ENCODE assay signal across 8 cellular contexts in genomic region chr7:102236592-102237287, GRCh38. TPM values are rescaled to one million over a fixed set of nuclear protein-coding genes. Genes with fewer than 3 reads are reported as not detected.
A peak's percentile ranks its signal among the peaks of the same experiment; 100 is the strongest.
DNase-seq lines count a peak whose midpoint lies in the region; ATAC-seq and TF ChIP-seq lines count a peak whose summit lies in the region.

No MANE protein-coding gene starts in this region.

- TF ChIP-seq POLR2A in erythroblast (IDR thresholded peaks at IDR 0.05; ENCODE audit: low read length), result no peak
- no peak for TF ChIP-seq POLR2A in testis (IDR thresholded peaks at IDR 0.05)

- ATAC-seq in activated CD8-positive, alpha-beta T cell treated with anti-CD3 and anti-CD28 coated beads, Interleukin-2, amount 10 ng/mL, durations not matched to agents 7 days and 5 days, result peak; percentile 75
- ATAC-seq in naive thymus-derived CD4-positive, alpha-beta T cell, result peak; percentile 61
- ATAC-seq in HG03520 (IDR thresholded peaks at IDR 0.05; ENCODE audit: unreplicated experiment), result no peak

- CTCF ChIA-PET in activated CD8-positive, alpha-beta T cell treated with anti-CD3 and anti-CD28 coated beads, Interleukin-2, amount 10 ng/mL, durations not matched to agents 7 days and 5 days (lab: Charles Lee), result interaction anchor here (0.6 to 3.1 kb wide), 9 partner anchors 10 to 694 kb away, joined by 3 to 15 read pairs (median 4); no protein-coding TSS in a partner anchor
- CTCF ChIA-PET in naive thymus-derived CD4-positive, alpha-beta T cell (lab: Charles Lee), result interaction anchor here (1.1 kb wide), 1 partner anchor 693 kb away, joined by 4 read pairs; no protein-coding TSS in a partner anchor

- H3K9me3 ChIP-seq in HAP-1 (no peaks in the 10 kb centered on the region), testis (no peaks in the 10 kb centered on the region)
- H3K9me3 ChIP-seq in naive thymus-derived CD4-positive, alpha-beta T cell (ENCODE audit: control insufficient read depth in 2 of 3, low read length in 3 of 3), result no peaks in the 10 kb centered on the region

- no peak overlapping the region for H3K27ac ChIP-seq in naive thymus-derived CD4-positive, alpha-beta T cell (ENCODE audit: low read depth, low read length)
- H3K27ac ChIP-seq in testis, result no peak overlapping the region

- H3K4me1 Mint-ChIP-seq in activated CD8-positive, alpha-beta T cell treated with anti-CD3 and anti-CD28 coated beads, Interleukin-2, amount 10 ng/mL, durations not matched to agents 7 days and 5 days (ENCODE audit: low read depth), result no peaks in the 10 kb centered on the region
- peaks cover 0 to 4% (median 0%) of the 10 kb centered on the region in 7 donors for H3K4me1 Mint-ChIP-seq in naive thymus-derived CD4-positive, alpha-beta T cell

- POLR2A ChIA-PET in activated CD8-positive, alpha-beta T cell treated with anti-CD3 and anti-CD28 coated beads, Interleukin-2, amount 10 ng/mL, durations not matched to agents 7 days and 5 days (lab: Charles Lee), result interaction anchor here (0.6 kb wide), 2 partner anchors 36 to 432 kb away, joined by 3 read pairs; no protein-coding TSS in a partner anchor
- POLR2A ChIA-PET in naive thymus-derived CD4-positive, alpha-beta T cell (lab: Charles Lee), result no interaction called here

- no peaks in the 10 kb centered on the region for H3K27me3 Mint-ChIP-seq in activated CD8-positive, alpha-beta T cell treated with anti-CD3 and anti-CD28 coated beads, Interleukin-2, amount 10 ng/mL, durations not matched to agents 7 days and 5 days (ENCODE audit: low read depth)
- H3K27me3 Mint-ChIP-seq in naive thymus-derived CD4-positive, alpha-beta T cell, result no peaks in the 10 kb centered on the region

- H3K4me1 ChIP-seq in HAP-1 (no peaks in the 10 kb centered on the region), testis (no peaks in the 10 kb centered on the region)
- H3K4me1 ChIP-seq in naive thymus-derived CD4-positive, alpha-beta T cell (ENCODE audit: control insufficient read depth in 2 of 2, insufficient read depth in 2 of 2, low read length in 2 of 2), result no peaks in the 10 kb centered on the region

- no peaks in the 10 kb centered on the region for H3K9me3 Mint-ChIP-seq in activated CD8-positive, alpha-beta T cell treated with anti-CD3 and anti-CD28 coated beads, Interleukin-2, amount 10 ng/mL, durations not matched to agents 7 days and 5 days (ENCODE audit: insufficient read depth)
- no peaks in the 10 kb centered on the region for H3K9me3 Mint-ChIP-seq in naive thymus-derived CD4-positive, alpha-beta T cell

- no peak overlapping the region for H3K27ac Mint-ChIP-seq in activated CD8-positive, alpha-beta T cell treated with anti-CD3 and anti-CD28 coated beads, Interleukin-2, amount 10 ng/mL, durations not matched to agents 7 days and 5 days
- H3K27ac Mint-ChIP-seq in naive thymus-derived CD4-positive, alpha-beta T cell, result no peak overlapping the region

- H3K27me3 ChIP-seq in HAP-1 (ENCODE audit: low read depth), result no peaks in the 10 kb centered on the region
- no peaks in the 10 kb centered on the region for H3K27me3 ChIP-seq in naive thymus-derived CD4-positive, alpha-beta T cell (ENCODE audit: control insufficient read depth in 2 of 2, insufficient read depth in 2 of 2, low read length in 2 of 2)
- H3K27me3 ChIP-seq in testis, result no peaks in the 10 kb centered on the region

- in situ Hi-C loops in HAP-1 (cut with MboI; ENCODE audit: low sequenced_read_pairs), result loop anchor here (10.0 kb wide), 1 partner anchor 552 kb away; no protein-coding TSS in a partner anchor

- intact Hi-C loops in naive thymus-derived CD4-positive, alpha-beta T cell (cut with micrococcal nuclease), result loop anchor here (1.0 to 5.0 kb wide), 5 partner anchors 424 to 693 kb away; no protein-coding TSS in a partner anchor
- intact Hi-C loops in testis (cut with DNase I; ENCODE audit: low total_unique reads), result loop anchor here (5.0 kb wide), 1 partner anchor 549 kb away; no protein-coding TSS in a partner anchor

- H3K4me3 Mint-ChIP-seq in activated CD8-positive, alpha-beta T cell treated with anti-CD3 and anti-CD28 coated beads, Interleukin-2, amount 10 ng/mL, durations not matched to agents 7 days and 5 days, result no peak overlapping the region
- H3K4me3 Mint-ChIP-seq in naive thymus-derived CD4-positive, alpha-beta T cell, result no peak overlapping the region

- TF ChIP-seq CTCF in testis (IDR thresholded peaks at IDR 0.05), result peak; percentile 29 to 81 (median 80)

- whole genome bisulfite sequencing in testis, 2 donors, result 37 to 43% methylated on average over 14 of the region's 14 CpGs

- H3K36me3 ChIP-seq in HAP-1 (replicated peaks) (peaks cover 23% of the 10 kb centered on the region; the same call in 1 of the 2 replicates), testis (ENCODE audit: low read depth, missing control alignments) (no peaks in the 10 kb centered on the region)
- peaks cover 0 to 55% (median 10%) of the 10 kb centered on the region in 3 experiments for H3K36me3 ChIP-seq in naive thymus-derived CD4-positive, alpha-beta T cell (ENCODE audit: control insufficient read depth in 2 of 3, insufficient read depth in 3 of 3, low read length in 3 of 3)

- no peaks in the 10 kb centered on the region for H3K36me3 Mint-ChIP-seq in activated CD8-positive, alpha-beta T cell treated with anti-CD3 and anti-CD28 coated beads, Interleukin-2, amount 10 ng/mL, durations not matched to agents 7 days and 5 days (ENCODE audit: low read depth)
- peaks cover 1 to 29% (median 10%) of the 10 kb centered on the region in 5 donors for H3K36me3 Mint-ChIP-seq in naive thymus-derived CD4-positive, alpha-beta T cell

- no peak overlapping the region for H3K4me3 ChIP-seq in HAP-1
- no peak overlapping the region for H3K4me3 ChIP-seq in naive thymus-derived CD4-positive, alpha-beta T cell (ENCODE audit: low read length)
- H3K4me3 ChIP-seq in testis, result no peak overlapping the region

- DNase-seq in C1 segment of cervical spinal cord (lab: John Stamatoyannopoulos, UW) (peak in 11 of 14 donors; percentile 3 to 61 (median 44)), HAP-1 (ENCODE audit: low spot score in 2 of 2) (peak; percentile 51 to 84), NCI-H748 (lab: John Stamatoyannopoulos, UW; ENCODE audit: unreplicated experiment) (peak; percentile 65), erythroblast (lab: John Stamatoyannopoulos, UW) (peak; percentile 55 to 78), testis (peak; percentile 78)
- peak; percentile 63 for DNase-seq in activated CD8-positive, alpha-beta T cell treated with anti-CD3 and anti-CD28 coated beads, Interleukin-2, amount 10 ng/mL, durations not matched to agents 7 days and 5 days
- DNase-seq in naive thymus-derived CD4-positive, alpha-beta T cell, result peak in 8 of 9 donors; percentile 5 to 57 (median 32)

RNA-seq across cellular contexts. Expression of gene SH2B2, which starts 49.9 kb away (rescaled TPM):
- total RNA-seq in activated CD8-positive, alpha-beta T cell treated with anti-CD3 and anti-CD28 coated beads, Interleukin-2, amount 10 ng/mL, durations not matched to agents 7 days and 5 days, result under 1 TPM; 0.16 to 0.52 TPM
- 10 to 100 TPM in 1 of 5 experiments, 1 to 10 TPM in 3, under 1 TPM in 1; 0.87 to 10.9 (median 2.0) TPM for total RNA-seq in naive thymus-derived CD4-positive, alpha-beta T cell
- under 1 TPM; 0.25 to 0.58 TPM for polyA plus RNA-seq in naive thymus-derived CD4-positive, alpha-beta T cell
- 10 to 100 TPM; 22.8 to 26.6 TPM for total RNA-seq in testis
- 4.6 TPM for polyA plus RNA-seq in testis (ENCODE audit: insufficient read depth, low read depth, low replicate concordance)
